In the genomic region with DNA sequence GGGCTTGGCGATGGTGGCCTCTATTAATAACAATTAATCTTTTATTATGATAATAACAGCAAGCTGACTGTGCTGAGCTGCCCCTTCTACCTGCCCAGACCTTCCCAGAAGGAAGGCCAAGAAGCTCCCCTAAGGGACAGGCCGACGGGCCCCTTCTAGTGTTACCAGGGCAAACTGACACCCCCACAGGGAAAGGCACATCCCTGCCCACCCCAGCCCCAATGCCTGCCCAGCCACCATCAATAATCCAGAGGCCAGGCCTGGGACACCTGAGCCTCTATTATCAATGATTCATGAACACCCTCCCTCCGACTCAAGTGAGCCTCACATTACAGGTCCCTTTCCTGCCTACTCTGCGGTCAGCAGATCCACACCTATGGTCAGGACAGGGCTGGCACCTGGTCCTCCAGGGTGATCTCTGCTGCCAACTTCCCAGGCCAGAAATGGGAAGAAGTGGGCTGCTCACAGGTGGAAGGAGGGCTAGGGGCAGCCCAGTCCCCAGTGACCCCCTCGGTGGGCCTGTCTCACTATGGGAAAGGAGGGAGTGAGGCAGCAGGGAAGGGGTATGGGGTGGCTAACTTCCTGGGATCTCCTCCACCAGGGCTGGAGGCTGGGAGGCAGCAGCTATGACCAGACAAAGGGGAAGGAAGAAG, we compare ENCODE assay signal across 8 cellular contexts. TPM values are rescaled to one million over a fixed set of nuclear protein-coding genes. Genes with fewer than 3 reads are reported as not detected.
DNase-seq lines count a peak whose midpoint lies in the region; ATAC-seq and TF ChIP-seq lines count a peak whose summit lies in the region.

No MANE protein-coding gene starts in this region.

- H3K27ac ChIP-seq in gastroesophageal sphincter: peak overlapping the region; percentile 77 to 99 (median 92)

- TF ChIP-seq EP300 in gastroesophageal sphincter (IDR thresholded peaks at IDR 0.05): no peak

- DNase-seq in skeletal muscle cell (ENCODE audit: low read depth) (no peak), dedifferentiated amniotic fluid mesenchymal stem cell (ENCODE audit: extremely low spot score) (no peak), EL (no peak)

- TF ChIP-seq POLR2A in gastroesophageal sphincter (IDR thresholded peaks at IDR 0.05): no peak

- no peaks in the 10 kb centered on the region for H3K9me3 ChIP-seq in gastroesophageal sphincter

- H3K36me3 ChIP-seq in gastroesophageal sphincter: peaks cover 0 to 32% of the 10 kb centered on the region in 2 donors

- no peaks in the 10 kb centered on the region for H3K27me3 ChIP-seq in gastroesophageal sphincter

- no peak for ATAC-seq in gastroesophageal sphincter
- no peak for ATAC-seq in HG03432 (IDR thresholded peaks at IDR 0.05; ENCODE audit: unreplicated experiment)
- ATAC-seq in HG02973 (IDR thresholded peaks at IDR 0.05; ENCODE audit: unreplicated experiment): no peak

- TF ChIP-seq CTCF in GM12875 (IDR thresholded peaks at IDR 0.05; ENCODE audit: borderline replicate concordance, insufficient read depth, low read depth, low read length) (no peak), WI38 (IDR thresholded peaks at IDR 0.05; ENCODE audit: low read depth, low read length) (no peak), gastroesophageal sphincter (IDR thresholded peaks at IDR 0.05) (no peak)

- H3K4me1 ChIP-seq in gastroesophageal sphincter: peaks cover 0 to 81% (median 37%) of the 10 kb centered on the region in 3 donors

- 75 to 90% methylated on average over 2 of the region's 6 CpGs for WGBS in gastroesophageal sphincter (ENCODE audit: low coverage in 1 of 2), 2 donors

- H3K4me3 ChIP-seq in GM12875 (ENCODE audit: low read depth, low read length) (peak overlapping the region; percentile 98), WI38 (ENCODE audit: low read depth, low read length) (peak overlapping the region; percentile 56), gastroesophageal sphincter (peak overlapping the region in 1 of 2 donors; percentile 95), skeletal muscle cell (ENCODE audit: low read depth, low read length) (peak overlapping the region; percentile 80)

RNA-seq across cellular contexts. Expression of a gene that starts 1.8 kb away (rescaled TPM):
- 10 to 100 TPM; 46.8 to 79.5 (median 69.2) TPM for total RNA-seq in gastroesophageal sphincter

RNA-seq across cellular contexts. Expression of a gene that starts 8.4 kb away (rescaled TPM):
- 10 to 100 TPM; 20.3 to 36.6 (median 29.9) TPM for total RNA-seq in gastroesophageal sphincter

RNA-seq across cellular contexts. Expression of a gene that starts 11.7 kb away (rescaled TPM):
- total RNA-seq in gastroesophageal sphincter: not detected

RNA-seq across cellular contexts. Expression of a gene that starts 39.2 kb away (rescaled TPM):
- 10 to 100 TPM; 30.0 to 50.8 (median 35.8) TPM for total RNA-seq in gastroesophageal sphincter

RNA-seq across cellular contexts. Expression of a gene that starts 41.3 kb away (rescaled TPM):
- total RNA-seq in gastroesophageal sphincter: 10 to 100 TPM; 63.7 to 92.0 (median 86.7) TPM
